In genomic region chr13:42643076-42643475, GRCh38 we compare ENCODE assay signal across 19 cellular contexts.
"Had no signal": no experiment of that assay in that cellular context is flagged by ENCODE, and none has a peak within 500 bp of the region (broad histone marks: within the 10 kb centered on the region; RNA-seq: fewer than 3 reads in every experiment).

No MANE protein-coding gene starts in this region.

- H3K4me1 ChIP-seq: esophagus squamous epithelium, gastrocnemius medialis, heart right ventricle, left lung, lower lobe of right lung had no signal

- H3K4me3 ChIP-seq: coronary artery, dorsolateral prefrontal cortex, esophagus squamous epithelium, gastrocnemius medialis, heart right ventricle, left lung, lower lobe of right lung, mucosa of descending colon had no signal

- DNase-seq: dermis blood vessel endothelial cell; dorsolateral prefrontal cortex; effector CD4-positive, alpha-beta T cell; effector memory CD4-positive, alpha-beta T cell; esophagus squamous epithelium; foreskin fibroblast; foreskin melanocyte; gastrocnemius medialis; glutamatergic neuron; head of caudate nucleus; heart right ventricle; hippocampal formation; left cardiac atrium; left ventricle myocardium superior; lower lobe of right lung; mesenchymal stem cell; mucosa of descending colon had no signal

- H3K27me3 ChIP-seq: esophagus squamous epithelium, gastrocnemius medialis, left lung had no signal

- H3K27ac ChIP-seq: coronary artery, dorsolateral prefrontal cortex, esophagus squamous epithelium, gastrocnemius medialis, heart right ventricle, left lung, lower lobe of right lung had no signal

- H3K9me3 ChIP-seq: esophagus squamous epithelium, gastrocnemius medialis, lower lobe of right lung, mucosa of descending colon had no signal

- ATAC-seq: gastrocnemius medialis, heart right ventricle, left cardiac atrium, left lung, left ventricle myocardium superior, lower lobe of right lung, mucosa of descending colon had no signal

- H3K36me3 ChIP-seq: esophagus squamous epithelium, gastrocnemius medialis, heart right ventricle, left lung, lower lobe of right lung had no signal
